In genomic region chr10:103852856-103853255, GRCh38 we compare ENCODE assay signal across 12 cellular contexts. TPM values are rescaled to one million over a fixed set of nuclear protein-coding genes. Genes with fewer than 3 reads are reported as not detected.
A peak's percentile ranks its signal among the peaks of the same experiment; 100 is the strongest.
DNase-seq lines count a peak whose midpoint lies in the region; ATAC-seq and TF ChIP-seq lines count a peak whose summit lies in the region.
"Had no signal": no experiment of that assay in that cellular context is flagged by ENCODE, and none has a peak within 500 bp of the region (broad histone marks: within the 10 kb centered on the region; RNA-seq: fewer than 3 reads in every experiment).

No MANE protein-coding gene starts in this region.

- intact Hi-C loops in esophagus muscularis mucosa (cut with DNase I) (loop anchor here (10.0 kb wide), 2 partner anchors 78 to 248 kb away; no protein-coding TSS in a partner anchor), lower lobe of right lung (cut with DNase I) (no loop called here)

- H3K4me1 ChIP-seq in esophagus muscularis mucosa = peaks cover 52 to 86% (median 77%) of the 10 kb centered on the region in 4 donors
- H3K4me1 ChIP-seq in lower lobe of right lung = peaks cover 71% of the 10 kb centered on the region

- no peak overlapping the region for H3K4me3 ChIP-seq in NB4 (ENCODE audit: low read depth, low read length)
- peak overlapping the region in 2 of 4 donors; percentile 2 to 80 for H3K4me3 ChIP-seq in esophagus muscularis mucosa
- H3K4me3 ChIP-seq in lower lobe of right lung = no peak overlapping the region

- no peak for TF ChIP-seq EP300 in esophagus muscularis mucosa (IDR thresholded peaks at IDR 0.05)

- no peak for TF ChIP-seq POLR2A in NB4 (IDR thresholded peaks at IDR 0.05; ENCODE audit: extremely low read depth, insufficient read length)
- no peak for TF ChIP-seq POLR2A in esophagus muscularis mucosa (IDR thresholded peaks at IDR 0.05; ENCODE audit: low read depth)

- TF ChIP-seq CTCF in NB4 (IDR thresholded peaks at IDR 0.05; ENCODE audit: low read depth, low read length) (no peak), esophagus muscularis mucosa (IDR thresholded peaks at IDR 0.05) (no peak), lower lobe of right lung (IDR thresholded peaks at IDR 0.05) (no peak)

- DNase-seq in NB4 (ENCODE audit: low read depth) (peak; percentile 61), esophagus muscularis mucosa (ENCODE audit: extremely low spot score) (no peak), lower lobe of right lung (no peak), substantia nigra (lab: John Stamatoyannopoulos, UW) (no peak), COR-L47 (lab: John Stamatoyannopoulos, UW) (no peak), NCI-H1092 (lab: John Stamatoyannopoulos, UW) (no peak)
- DNase-seq: effector CD4-positive, alpha-beta T cell; GOT3; KBM-7; stimulated activated CD4-positive, alpha-beta T cell treated with anti-CD3 and anti-CD28 coated beads, Interleukin-1b, Interleukin-23, amount 100 ng/mL, for 48 hours; stimulated activated naive CD4-positive, alpha-beta T cell had no signal

- H3K27me3 ChIP-seq in esophagus muscularis mucosa (no peaks in the 10 kb centered on the region), lower lobe of right lung (ENCODE audit: low read depth) (no peaks in the 10 kb centered on the region)

- H3K9me3 ChIP-seq in esophagus muscularis mucosa (no peaks in the 10 kb centered on the region), lower lobe of right lung (no peaks in the 10 kb centered on the region)

- WGBS in esophagus muscularis mucosa = 41% methylated on average over 7 of the region's 7 CpGs

- peak overlapping the region; percentile 65 to 85 (median 80) for H3K27ac ChIP-seq in esophagus muscularis mucosa (replicated peaks in 1 of 4)
- peak overlapping the region; percentile 48 for H3K27ac ChIP-seq in lower lobe of right lung
- peak overlapping the region; percentile 18 for H3K27ac ChIP-seq in substantia nigra (ENCODE audit: low read depth, low read length, poor library complexity, severe bottlenecking)

- ATAC-seq in lower lobe of right lung (peak; percentile 3 to 15), HG03280 (IDR thresholded peaks at IDR 0.05; ENCODE audit: unreplicated experiment) (no peak)

- H3K36me3 ChIP-seq in esophagus muscularis mucosa (no peaks in the 10 kb centered on the region), lower lobe of right lung (no peaks in the 10 kb centered on the region)

RNA-seq across cellular contexts. Expression of gene SH3PXD2A, which starts 2.5 kb away (rescaled TPM):
- total RNA-seq in esophagus muscularis mucosa = 10 to 100 TPM; 30.5 to 69.3 (median 40.0) TPM
- 34.8 TPM for total RNA-seq in lower lobe of right lung

Comparison
In these comparisons a context has a peak if more than half of its experiments do, and no peak if none do; other contexts are left out.
1. H3K27ac ChIP-seq: peak in every context shown above with its lines; median percentile 80 in esophagus muscularis mucosa; 48 in lower lobe of right lung; 18 in substantia nigra.